Comparison of ENCODE assay signal across 1 cellular context in the genomic region with DNA sequence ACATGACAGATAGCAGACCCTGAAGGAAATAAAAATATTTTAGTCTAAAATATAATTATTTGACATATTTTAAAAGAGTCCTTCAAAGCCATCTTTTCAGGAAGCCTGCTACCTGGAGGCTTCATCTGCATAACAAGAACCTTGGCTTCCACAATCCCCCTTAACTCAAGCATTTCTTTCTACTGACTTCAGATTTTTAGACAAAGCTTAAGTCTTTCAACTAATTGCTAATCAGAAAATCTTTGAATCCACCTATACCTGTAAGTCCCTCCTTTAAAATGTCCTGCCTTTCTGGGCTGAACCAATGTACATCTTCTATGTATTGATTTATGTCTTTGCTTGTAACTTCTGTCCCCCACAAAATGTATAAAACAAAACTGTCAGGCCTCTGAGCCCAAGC.
TF ChIP-seq lines count a peak whose summit lies in the region.

No MANE protein-coding gene starts in this region.

TF ChIP-seq in GM23338, 12 proteins besides CTCF, POLR2A, EP300 and RAD21 (continued from another document):
- TF ChIP-seq, protein P1, sequence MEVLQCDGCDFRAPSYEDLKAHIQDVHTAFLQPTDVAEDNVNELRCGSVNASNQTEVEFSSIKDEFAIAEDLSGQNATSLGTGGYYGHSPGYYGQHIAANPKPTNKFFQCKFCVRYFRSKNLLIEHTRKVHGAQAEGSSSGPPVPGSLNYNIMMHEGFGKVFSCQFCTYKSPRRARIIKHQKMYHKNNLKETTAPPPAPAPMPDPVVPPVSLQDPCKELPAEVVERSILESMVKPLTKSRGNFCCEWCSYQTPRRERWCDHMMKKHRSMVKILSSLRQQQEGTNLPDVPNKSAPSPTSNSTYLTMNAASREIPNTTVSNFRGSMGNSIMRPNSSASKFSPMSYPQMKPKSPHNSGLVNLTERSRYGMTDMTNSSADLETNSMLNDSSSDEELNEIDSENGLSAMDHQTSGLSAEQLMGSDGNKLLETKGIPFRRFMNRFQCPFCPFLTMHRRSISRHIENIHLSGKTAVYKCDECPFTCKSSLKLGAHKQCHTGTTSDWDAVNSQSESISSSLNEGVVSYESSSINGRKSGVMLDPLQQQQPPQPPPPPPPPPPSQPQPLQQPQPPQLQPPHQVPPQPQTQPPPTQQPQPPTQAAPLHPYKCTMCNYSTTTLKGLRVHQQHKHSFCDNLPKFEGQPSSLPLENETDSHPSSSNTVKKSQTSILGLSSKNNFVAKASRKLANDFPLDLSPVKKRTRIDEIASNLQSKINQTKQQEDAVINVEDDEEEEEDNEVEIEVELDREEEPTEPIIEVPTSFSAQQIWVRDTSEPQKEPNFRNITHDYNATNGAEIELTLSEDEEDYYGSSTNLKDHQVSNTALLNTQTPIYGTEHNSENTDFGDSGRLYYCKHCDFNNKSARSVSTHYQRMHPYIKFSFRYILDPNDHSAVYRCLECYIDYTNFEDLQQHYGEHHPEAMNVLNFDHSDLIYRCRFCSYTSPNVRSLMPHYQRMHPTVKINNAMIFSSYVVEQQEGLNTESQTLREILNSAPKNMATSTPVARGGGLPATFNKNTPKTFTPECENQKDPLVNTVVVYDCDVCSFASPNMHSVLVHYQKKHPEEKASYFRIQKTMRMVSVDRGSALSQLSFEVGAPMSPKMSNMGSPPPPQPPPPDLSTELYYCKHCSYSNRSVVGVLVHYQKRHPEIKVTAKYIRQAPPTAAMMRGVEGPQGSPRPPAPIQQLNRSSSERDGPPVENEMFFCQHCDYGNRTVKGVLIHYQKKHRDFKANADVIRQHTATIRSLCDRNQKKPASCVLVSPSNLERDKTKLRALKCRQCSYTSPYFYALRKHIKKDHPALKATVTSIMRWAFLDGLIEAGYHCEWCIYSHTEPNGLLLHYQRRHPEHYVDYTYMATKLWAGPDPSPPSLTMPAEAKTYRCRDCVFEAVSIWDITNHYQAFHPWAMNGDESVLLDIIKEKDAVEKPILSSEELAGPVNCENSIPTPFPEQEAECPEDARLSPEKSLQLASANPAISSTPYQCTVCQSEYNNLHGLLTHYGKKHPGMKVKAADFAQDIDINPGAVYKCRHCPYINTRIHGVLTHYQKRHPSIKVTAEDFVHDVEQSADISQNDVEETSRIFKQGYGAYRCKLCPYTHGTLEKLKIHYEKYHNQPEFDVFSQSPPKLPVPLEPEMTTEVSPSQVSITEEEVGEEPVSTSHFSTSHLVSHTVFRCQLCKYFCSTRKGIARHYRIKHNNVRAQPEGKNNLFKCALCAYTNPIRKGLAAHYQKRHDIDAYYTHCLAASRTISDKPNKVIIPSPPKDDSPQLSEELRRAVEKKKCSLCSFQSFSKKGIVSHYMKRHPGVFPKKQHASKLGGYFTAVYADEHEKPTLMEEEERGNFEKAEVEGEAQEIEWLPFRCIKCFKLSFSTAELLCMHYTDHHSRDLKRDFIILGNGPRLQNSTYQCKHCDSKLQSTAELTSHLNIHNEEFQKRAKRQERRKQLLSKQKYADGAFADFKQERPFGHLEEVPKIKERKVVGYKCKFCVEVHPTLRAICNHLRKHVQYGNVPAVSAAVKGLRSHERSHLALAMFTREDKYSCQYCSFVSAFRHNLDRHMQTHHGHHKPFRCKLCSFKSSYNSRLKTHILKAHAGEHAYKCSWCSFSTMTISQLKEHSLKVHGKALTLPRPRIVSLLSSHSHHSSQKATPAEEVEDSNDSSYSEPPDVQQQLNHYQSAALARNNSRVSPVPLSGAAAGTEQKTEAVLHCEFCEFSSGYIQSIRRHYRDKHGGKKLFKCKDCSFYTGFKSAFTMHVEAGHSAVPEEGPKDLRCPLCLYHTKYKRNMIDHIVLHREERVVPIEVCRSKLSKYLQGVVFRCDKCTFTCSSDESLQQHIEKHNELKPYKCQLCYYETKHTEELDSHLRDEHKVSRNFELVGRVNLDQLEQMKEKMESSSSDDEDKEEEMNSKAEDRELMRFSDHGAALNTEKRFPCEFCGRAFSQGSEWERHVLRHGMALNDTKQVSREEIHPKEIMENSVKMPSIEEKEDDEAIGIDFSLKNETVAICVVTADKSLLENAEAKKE (CRISPR knock-in tag; IDR thresholded peaks at IDR 0.05): peak; percentile 1; the same call in 1 of the 2 replicates
- TF ChIP-seq, protein P2, sequence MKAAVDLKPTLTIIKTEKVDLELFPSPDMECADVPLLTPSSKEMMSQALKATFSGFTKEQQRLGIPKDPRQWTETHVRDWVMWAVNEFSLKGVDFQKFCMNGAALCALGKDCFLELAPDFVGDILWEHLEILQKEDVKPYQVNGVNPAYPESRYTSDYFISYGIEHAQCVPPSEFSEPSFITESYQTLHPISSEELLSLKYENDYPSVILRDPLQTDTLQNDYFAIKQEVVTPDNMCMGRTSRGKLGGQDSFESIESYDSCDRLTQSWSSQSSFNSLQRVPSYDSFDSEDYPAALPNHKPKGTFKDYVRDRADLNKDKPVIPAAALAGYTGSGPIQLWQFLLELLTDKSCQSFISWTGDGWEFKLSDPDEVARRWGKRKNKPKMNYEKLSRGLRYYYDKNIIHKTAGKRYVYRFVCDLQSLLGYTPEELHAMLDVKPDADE (IDR thresholded peaks at IDR 0.05): no peak
